Comparison of ENCODE assay signal across 10 cellular contexts in genomic region chr5:103211858-103212500, GRCh38. TPM values are rescaled to one million over a fixed set of nuclear protein-coding genes. Genes with fewer than 3 reads are reported as not detected.
DNase-seq lines count a peak whose midpoint lies in the region; ATAC-seq and TF ChIP-seq lines count a peak whose summit lies in the region.
"Had no signal": no experiment of that assay in that cellular context is flagged by ENCODE, and none has a peak within 500 bp of the region (broad histone marks: within the 10 kb centered on the region; RNA-seq: fewer than 3 reads in every experiment).

No MANE protein-coding gene starts in this region.

- H3K9me3 ChIP-seq in BLaER1, result no peaks in the 10 kb centered on the region
- no peaks in the 10 kb centered on the region for H3K9me3 ChIP-seq in right atrium auricular region

- H3K36me3 ChIP-seq in BLaER1 (peaks cover 2% of the 10 kb centered on the region; the same call in 1 of the 2 replicates), right atrium auricular region (no peaks in the 10 kb centered on the region)

- H3K27ac ChIP-seq in BLaER1 (peak overlapping the region; percentile 77), right atrium auricular region (no peak overlapping the region)

- no peaks in the 10 kb centered on the region for H3K27me3 ChIP-seq in BLaER1
- H3K27me3 ChIP-seq in right atrium auricular region, result no peaks in the 10 kb centered on the region

- no peak overlapping the region for H3K9ac ChIP-seq in BLaER1

- peaks cover 51% of the 10 kb centered on the region for H3K4me1 ChIP-seq in BLaER1
- H3K4me1 ChIP-seq in right atrium auricular region, result peaks cover 0 to 10% of the 10 kb centered on the region in 2 donors

- peak overlapping the region; percentile 50; the same call in 1 of the 2 replicates for H3K4me3 ChIP-seq in BLaER1
- H3K4me3 ChIP-seq in right atrium auricular region, result no peak overlapping the region

- TF ChIP-seq CTCF in right atrium auricular region (IDR thresholded peaks at IDR 0.05), result no peak

- H3K4me2 ChIP-seq in BLaER1, result peak overlapping the region; percentile 79

- no peaks in the 10 kb centered on the region for H4K20me1 ChIP-seq in BLaER1

- DNase-seq in UCSD-AML1 (lab: John Stamatoyannopoulos, UW; ENCODE audit: unreplicated experiment), result peak; percentile 7
- DNase-seq in NCI-H526 (lab: John Stamatoyannopoulos, UW), result no peak
- no peak for DNase-seq in SHP77 (lab: John Stamatoyannopoulos, UW)
- no peak for DNase-seq in right atrium auricular region (ENCODE audit: low spot score)
- DNase-seq in HCEC 1CT, result no peak
- DNase-seq: central memory CD4-positive, alpha-beta T cell; stimulated activated CD4-positive, alpha-beta T cell treated with anti-CD3 and anti-CD28 coated beads, Interleukin-4, amount 100 ng/mL, for 1 hour had no signal

- ATAC-seq in GM19025 (IDR thresholded peaks at IDR 0.05; ENCODE audit: low read depth, unreplicated experiment) (peak; percentile 63), HG02981 (IDR thresholded peaks at IDR 0.05; ENCODE audit: unreplicated experiment) (peak; percentile 79)

RNA-seq across cellular contexts. Expression of gene MACIR, which starts 46.6 kb away (rescaled TPM):
- total RNA-seq in right atrium auricular region, result 1 to 10 TPM; 3.8 to 4.8 TPM
